24 cellular contexts compared by ENCODE assay signal in genomic region chr4:157980158-157980557, GRCh38.
"Had no signal": no experiment of that assay in that cellular context is flagged by ENCODE, and none has a peak within 500 bp of the region (broad histone marks: within the 10 kb centered on the region; RNA-seq: fewer than 3 reads in every experiment).

No MANE protein-coding gene starts in this region.

- H3K9me3 ChIP-seq: colonic mucosa, esophagus muscularis mucosa, gastroesophageal sphincter, heart right ventricle, left lung, lower lobe of right lung had no signal

- H3K4me1 ChIP-seq: colonic mucosa had no signal

- H3K27me3 ChIP-seq: colonic mucosa, dorsolateral prefrontal cortex, foreskin keratinocyte, gastroesophageal sphincter, heart right ventricle had no signal

- H3K9me3 Mint-ChIP-seq: naive thymus-derived CD4-positive, alpha-beta T cell had no signal

- FAIRE-seq: endometrium, frontal cortex, islet of Langerhans, keratinocyte had no signal

- H3K4me3 ChIP-seq: colonic mucosa, dorsolateral prefrontal cortex, esophagus muscularis mucosa, gastroesophageal sphincter, heart right ventricle, left lung, lower lobe of right lung had no signal

- H3K36me3 ChIP-seq: colonic mucosa, esophagus muscularis mucosa, gastroesophageal sphincter, heart right ventricle, left lung, lower lobe of right lung had no signal

- H3K27ac ChIP-seq: colonic mucosa, dorsolateral prefrontal cortex, esophagus muscularis mucosa, foreskin keratinocyte, gastroesophageal sphincter, heart right ventricle, left lung, lower lobe of right lung had no signal

- H3K27ac Mint-ChIP-seq: naive thymus-derived CD4-positive, alpha-beta T cell had no signal

- ATAC-seq: foreskin keratinocyte; gastroesophageal sphincter; heart right ventricle; left cardiac atrium; left lung; left ventricle myocardium superior; lower lobe of right lung; naive thymus-derived CD4-positive, alpha-beta T cell had no signal

- H3K36me3 Mint-ChIP-seq: naive thymus-derived CD4-positive, alpha-beta T cell had no signal

- DNase-seq: colonic mucosa; cortex of kidney; dermis blood vessel endothelial cell; dorsolateral prefrontal cortex; effector CD4-positive, alpha-beta T cell; effector memory CD4-positive, alpha-beta T cell; foreskin keratinocyte; glutamatergic neuron; head of caudate nucleus; heart right ventricle; hippocampal formation; left cardiac atrium; left lung; left ventricle myocardium superior; lower lobe of right lung; mesenchymal stem cell; midbrain; naive thymus-derived CD4-positive, alpha-beta T cell had no signal

- H3K4me3 Mint-ChIP-seq: naive thymus-derived CD4-positive, alpha-beta T cell had no signal
